Comparison of ENCODE assay signal across 9 cellular contexts in genomic region chr12:22101749-22102243, GRCh38. TPM values are rescaled to one million over a fixed set of nuclear protein-coding genes. Genes with fewer than 3 reads are reported as not detected.
A peak's percentile ranks its signal among the peaks of the same experiment; 100 is the strongest.
DNase-seq lines count a peak whose midpoint lies in the region; ATAC-seq, FAIRE-seq and TF ChIP-seq lines count a peak whose summit lies in the region.
"Had no signal": no experiment of that assay in that cellular context is flagged by ENCODE, and none has a peak within 500 bp of the region (broad histone marks: within the 10 kb centered on the region; RNA-seq: fewer than 3 reads in every experiment).

No MANE protein-coding gene starts in this region.

- TF ChIP-seq POLR2A in NB4 (IDR thresholded peaks at IDR 0.05; ENCODE audit: extremely low read depth, insufficient read length), result no peak

- ATAC-seq in GM19438 (IDR thresholded peaks at IDR 0.05; ENCODE audit: low read depth, unreplicated experiment), result peak; percentile 28
- ATAC-seq: body of pancreas had no signal

- H3K4me3 ChIP-seq in AG10803 (ENCODE audit: low read length) (no peak overlapping the region), NB4 (ENCODE audit: low read depth, low read length) (no peak overlapping the region)
- H3K4me3 ChIP-seq: body of pancreas had no signal

- DNase-seq in AG10803 (ENCODE audit: low read depth) (peak; percentile 85), NB4 (ENCODE audit: low read depth) (peak; percentile 51), frontal cortex (ENCODE audit: low spot score in 2 of 2) (peak; percentile 8 to 16), NCI-H2227 treated with DMSO at 0.1 percent for 48 hours (lab: John Stamatoyannopoulos, UW) (no peak), NCI-H510A (lab: John Stamatoyannopoulos, UW) (no peak)
- peak; percentile 17 for DNase-seq in stimulated activated CD4-positive, alpha-beta T cell treated with anti-CD3 and anti-CD28 coated beads, Interleukin-4, amount 100 ng/mL, for 1 hour
- no peak for DNase-seq in activated CD4-positive, CD25-positive, alpha-beta regulatory T cell treated with anti-CD3 and anti-CD28 coated beads, Interleukin-2, amount 50 U/mL, for 72 hours

- TF ChIP-seq CTCF in AG10803 (conservative IDR thresholded peaks at IDR 0.05; ENCODE audit: low read length) (no peak), NB4 (IDR thresholded peaks at IDR 0.05; ENCODE audit: low read depth, low read length) (no peak)

- no peak for FAIRE-seq in frontal cortex (lab: Jason Lieb, UNC)

RNA-seq across cellular contexts. Expression of gene CMAS, which starts 55.8 kb away (rescaled TPM):
- 52.2 TPM for total RNA-seq in frontal cortex

Comparison
In these comparisons a context has a peak if more than half of its experiments do, and no peak if none do; other contexts are left out.
1. DNase-seq: peak in AG10803 (single experiment), NB4 (single experiment), frontal cortex (2 of 2) and stimulated activated CD4-positive, alpha-beta T cell treated with anti-CD3 and anti-CD28 coated beads, Interleukin-4, amount 100 ng/mL, for 1 hour (single experiment); none in NCI-H2227 treated with DMSO at 0.1 percent for 48 hours (single experiment), activated CD4-positive, CD25-positive, alpha-beta regulatory T cell treated with anti-CD3 and anti-CD28 coated beads, Interleukin-2, amount 50 U/mL, for 72 hours (single experiment) and NCI-H510A (single experiment).